2 cellular contexts compared by ENCODE assay signal in the genomic region with DNA sequence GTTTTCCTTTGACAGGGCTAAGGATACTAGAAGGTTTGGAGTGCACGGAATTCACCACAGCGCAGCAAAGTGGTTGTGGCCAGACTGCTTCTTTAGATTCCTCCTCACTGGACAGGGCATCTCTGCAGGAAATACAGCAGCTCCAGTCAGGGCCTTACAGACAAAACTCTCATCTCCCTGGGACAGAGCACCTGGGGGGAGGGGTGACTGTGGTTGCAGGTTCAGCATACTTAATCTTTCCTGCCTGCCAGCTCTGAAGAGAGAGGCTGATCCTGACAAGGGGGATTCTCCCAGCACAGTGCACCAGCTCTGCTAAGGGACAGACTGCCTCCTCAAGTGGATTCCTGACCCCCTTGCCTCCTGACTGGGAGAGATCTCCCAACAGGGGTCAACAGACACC.
TF ChIP-seq lines count a peak whose summit lies in the region.

No MANE protein-coding gene starts in this region.

TF ChIP-seq in H1, 55 proteins besides CTCF, POLR2A, EP300 and RAD21 (continued from another document):
- TF ChIP-seq RFX5 (IDR thresholded peaks at IDR 0.05; ENCODE audit: borderline replicate concordance, low read depth, low read length) (no peak), NRF1 (IDR thresholded peaks at IDR 0.05; ENCODE audit: low read depth, low read length) (no peak), NANOG (IDR thresholded peaks at IDR 0.05; ENCODE audit: insufficient read depth, low read depth, low read length, poor library complexity, severe bottlenecking) (no peak), TEAD4 (IDR thresholded peaks at IDR 0.05; ENCODE audit: low read depth, low read length) (no peak), HDAC2 (IDR thresholded peaks at IDR 0.05; ENCODE audit: borderline replicate concordance in 1 of 2, low read depth in 2 of 2, low read length in 2 of 2) (no peak)

TF ChIP-seq in SK-N-SH treated with all-trans-retinoic acid at 6 μM for 48 hours, 23 proteins besides CTCF, POLR2A, EP300 and RAD21 (continued from another document):
- TF ChIP-seq, protein P1, sequence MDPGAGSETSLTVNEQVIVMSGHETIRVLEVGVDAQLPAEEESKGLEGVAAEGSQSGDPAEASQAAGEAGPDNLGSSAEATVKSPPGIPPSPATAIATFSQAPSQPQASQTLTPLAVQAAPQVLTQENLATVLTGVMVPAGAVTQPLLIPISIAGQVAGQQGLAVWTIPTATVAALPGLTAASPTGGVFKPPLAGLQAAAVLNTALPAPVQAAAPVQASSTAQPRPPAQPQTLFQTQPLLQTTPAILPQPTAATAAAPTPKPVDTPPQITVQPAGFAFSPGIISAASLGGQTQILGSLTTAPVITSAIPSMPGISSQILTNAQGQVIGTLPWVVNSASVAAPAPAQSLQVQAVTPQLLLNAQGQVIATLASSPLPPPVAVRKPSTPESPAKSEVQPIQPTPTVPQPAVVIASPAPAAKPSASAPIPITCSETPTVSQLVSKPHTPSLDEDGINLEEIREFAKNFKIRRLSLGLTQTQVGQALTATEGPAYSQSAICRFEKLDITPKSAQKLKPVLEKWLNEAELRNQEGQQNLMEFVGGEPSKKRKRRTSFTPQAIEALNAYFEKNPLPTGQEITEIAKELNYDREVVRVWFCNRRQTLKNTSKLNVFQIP (CRISPR knock-in tag; IDR thresholded peaks at IDR 0.05; ENCODE audit: borderline replicate concordance, low read depth): no peak
- TF ChIP-seq PPARA (CRISPR knock-in tag; IDR thresholded peaks at IDR 0.05; ENCODE audit: borderline replicate concordance): no peak
- no peak for TF ChIP-seq ZFP3 (CRISPR knock-in tag; IDR thresholded peaks at IDR 0.05)
- TF ChIP-seq ZNF70 (CRISPR knock-in tag; IDR thresholded peaks at IDR 0.05): no peak
- TF ChIP-seq TCF4 (CRISPR knock-in tag; IDR thresholded peaks at IDR 0.05; ENCODE audit: borderline replicate concordance): no peak
- no peak for TF ChIP-seq OSR1 (CRISPR knock-in tag; IDR thresholded peaks at IDR 0.05)
- no peak for TF ChIP-seq CSDC2 (CRISPR knock-in tag; IDR thresholded peaks at IDR 0.05)
- TF ChIP-seq ISL1 (CRISPR knock-in tag; IDR thresholded peaks at IDR 0.05): no peak
- TF ChIP-seq CREB5 (CRISPR knock-in tag; IDR thresholded peaks at IDR 0.05; ENCODE audit: low read depth): no peak
- TF ChIP-seq CSRNP3 (CRISPR knock-in tag; IDR thresholded peaks at IDR 0.05): no peak
- TF ChIP-seq ESRRG (CRISPR knock-in tag; IDR thresholded peaks at IDR 0.05): no peak
- TF ChIP-seq, protein P2, sequence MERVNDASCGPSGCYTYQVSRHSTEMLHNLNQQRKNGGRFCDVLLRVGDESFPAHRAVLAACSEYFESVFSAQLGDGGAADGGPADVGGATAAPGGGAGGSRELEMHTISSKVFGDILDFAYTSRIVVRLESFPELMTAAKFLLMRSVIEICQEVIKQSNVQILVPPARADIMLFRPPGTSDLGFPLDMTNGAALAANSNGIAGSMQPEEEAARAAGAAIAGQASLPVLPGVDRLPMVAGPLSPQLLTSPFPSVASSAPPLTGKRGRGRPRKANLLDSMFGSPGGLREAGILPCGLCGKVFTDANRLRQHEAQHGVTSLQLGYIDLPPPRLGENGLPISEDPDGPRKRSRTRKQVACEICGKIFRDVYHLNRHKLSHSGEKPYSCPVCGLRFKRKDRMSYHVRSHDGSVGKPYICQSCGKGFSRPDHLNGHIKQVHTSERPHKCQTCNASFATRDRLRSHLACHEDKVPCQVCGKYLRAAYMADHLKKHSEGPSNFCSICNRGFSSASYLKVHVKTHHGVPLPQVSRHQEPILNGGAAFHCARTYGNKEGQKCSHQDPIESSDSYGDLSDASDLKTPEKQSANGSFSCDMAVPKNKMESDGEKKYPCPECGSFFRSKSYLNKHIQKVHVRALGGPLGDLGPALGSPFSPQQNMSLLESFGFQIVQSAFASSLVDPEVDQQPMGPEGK (CRISPR knock-in tag; IDR thresholded peaks at IDR 0.05; ENCODE audit: borderline replicate concordance): no peak
- no peak for TF ChIP-seq ARNTL (CRISPR knock-in tag; IDR thresholded peaks at IDR 0.05; ENCODE audit: borderline replicate concordance, low read depth)
- no peak for TF ChIP-seq TOX (CRISPR knock-in tag; IDR thresholded peaks at IDR 0.05; ENCODE audit: borderline replicate concordance)
- no peak for TF ChIP-seq ZNF8 (CRISPR knock-in tag; IDR thresholded peaks at IDR 0.05)
- no peak for TF ChIP-seq ZFP30 (CRISPR knock-in tag; IDR thresholded peaks at IDR 0.05)
